In genomic region chr21:37724201-37724600, GRCh38 we compare ENCODE assay signal across 24 cellular contexts.
"Had no signal": no experiment of that assay in that cellular context is flagged by ENCODE, and none has a peak within 500 bp of the region (broad histone marks: within the 10 kb centered on the region; RNA-seq: fewer than 3 reads in every experiment).

No MANE protein-coding gene starts in this region.

- H3K36me3 ChIP-seq: colonic mucosa, esophagus muscularis mucosa, esophagus squamous epithelium, gastrocnemius medialis, gastroesophageal sphincter, heart left ventricle, heart right ventricle had no signal

- H3K4me3 Mint-ChIP-seq: dendritic cell treated with granulocyte-macrophage colony-stimulating factor and Interleukin-4, amounts not matched to agents 40 ng/mL and 50 ng/mL, for 4 days; effector memory CD8-positive, alpha-beta T cell had no signal

- DNase-seq: colonic mucosa; cortex of kidney; dermis blood vessel endothelial cell; dorsolateral prefrontal cortex; effector CD4-positive, alpha-beta T cell; effector CD8-positive, alpha-beta T cell; effector memory CD4-positive, alpha-beta T cell; effector memory CD8-positive, alpha-beta T cell; erythroblast; esophagus squamous epithelium; foreskin fibroblast; foreskin keratinocyte; foreskin melanocyte; gastrocnemius medialis; glutamatergic neuron; head of caudate nucleus; heart left ventricle; heart right ventricle had no signal

- H3K9me3 Mint-ChIP-seq: dendritic cell treated with granulocyte-macrophage colony-stimulating factor and Interleukin-4, amounts not matched to agents 40 ng/mL and 50 ng/mL, for 4 days had no signal

- ATAC-seq: effector memory CD8-positive, alpha-beta T cell; esophagus mucosa; foreskin keratinocyte; gastrocnemius medialis; gastroesophageal sphincter; heart left ventricle; heart right ventricle had no signal

- H3K4me3 ChIP-seq: colonic mucosa, coronary artery, dorsolateral prefrontal cortex, esophagus muscularis mucosa, esophagus squamous epithelium, gastrocnemius medialis, gastroesophageal sphincter, heart left ventricle, heart right ventricle had no signal

- H3K9me3 ChIP-seq: colonic mucosa, esophagus muscularis mucosa, esophagus squamous epithelium, gastrocnemius medialis, gastroesophageal sphincter, heart left ventricle had no signal

- H3K4me1 ChIP-seq: colonic mucosa, esophagus muscularis mucosa, esophagus squamous epithelium, foreskin keratinocyte, gastrocnemius medialis, gastroesophageal sphincter, heart left ventricle, heart right ventricle had no signal

- H3K27me3 ChIP-seq: colonic mucosa, gastrocnemius medialis had no signal

- H3K27ac ChIP-seq: colonic mucosa, coronary artery, dorsolateral prefrontal cortex, epithelial cell of prostate, esophagus muscularis mucosa, esophagus squamous epithelium, foreskin keratinocyte, gastrocnemius medialis, gastroesophageal sphincter, heart left ventricle, heart right ventricle had no signal

- H3K27ac Mint-ChIP-seq: dendritic cell treated with granulocyte-macrophage colony-stimulating factor and Interleukin-4, amounts not matched to agents 40 ng/mL and 50 ng/mL, for 4 days; effector memory CD8-positive, alpha-beta T cell had no signal
